8 cellular contexts compared by ENCODE assay signal in genomic region chr12:132489078-132489601, GRCh38. TPM values are rescaled to one million over a fixed set of nuclear protein-coding genes. Genes with fewer than 3 reads are reported as not detected.
DNase-seq lines count a peak whose midpoint lies in the region; ATAC-seq and TF ChIP-seq lines count a peak whose summit lies in the region.

No MANE protein-coding gene starts in this region.

- H3K4me1 ChIP-seq in liver (ENCODE audit: control insufficient read depth in 4 of 4, insufficient read depth in 4 of 4, low read length in 3 of 4), result peaks cover 16 to 43% (median 32%) of the 10 kb centered on the region in 4 donors

- H3K4me3 ChIP-seq in astrocyte of the spinal cord (ENCODE audit: low read depth, low read length), result peak overlapping the region; percentile 34
- H3K4me3 ChIP-seq in liver (ENCODE audit: low read depth in 1 of 3, low read length in 3 of 3), result peak overlapping the region in 2 of 3 donors; percentile 54 to 68

- DNase-seq in COLO668 (lab: John Stamatoyannopoulos, UW; ENCODE audit: unreplicated experiment) (peak; percentile 9), T-helper 17 cell (peak; percentile 39 to 66 (median 63)), astrocyte of the spinal cord (ENCODE audit: low read depth, low spot score) (no peak), NCI-H226 (no peak), NCI-H2171 (lab: John Stamatoyannopoulos, UW) (no peak)
- peak; percentile 24 to 43 for DNase-seq in stimulated activated CD8-positive, alpha-beta memory T cell treated with anti-CD3 and anti-CD28 coated beads, Interleukin-2, amount 100 ng/mL, for 1 hour (ENCODE audit: low read depth in 2 of 2)

- peak overlapping the region; percentile 60 to 77 for H3K27ac ChIP-seq in liver (ENCODE audit: low read depth in 1 of 2, low read length in 2 of 2)

- peak overlapping the region in 1 of 2 donors; percentile 14 for H3K9ac ChIP-seq in liver (ENCODE audit: low read depth in 1 of 2, low read length in 2 of 2)

- no peaks in the 10 kb centered on the region for H3K27me3 Mint-ChIP-seq in T-helper 17 cell

- no peaks in the 10 kb centered on the region for H3K36me3 Mint-ChIP-seq in T-helper 17 cell (ENCODE audit: low read depth)

- H3K4me1 Mint-ChIP-seq in T-helper 17 cell, result peaks cover 45% of the 10 kb centered on the region

- ATAC-seq in HG02884 (IDR thresholded peaks at IDR 0.05; ENCODE audit: unreplicated experiment) (peak; percentile 29), T-helper 17 cell (peak; percentile 41)

- H3K4me3 Mint-ChIP-seq in T-helper 17 cell, result peak overlapping the region; percentile 95

- 14% methylated on average over 46 of the region's 46 CpGs for WGBS in liver

- no peaks in the 10 kb centered on the region for H3K27me3 ChIP-seq in liver (ENCODE audit: control insufficient read depth in 4 of 4, insufficient read depth in 4 of 4, low read length in 3 of 4)

- H3K9me3 ChIP-seq in T-helper 17 cell (ENCODE audit: control insufficient read depth, low read length, poor library complexity, severe bottlenecking) (no peaks in the 10 kb centered on the region), liver (ENCODE audit: control insufficient read depth in 4 of 4, low read length in 3 of 4) (no peaks in the 10 kb centered on the region)

- in situ Hi-C loops in astrocyte of the spinal cord (cut with HindIII; ENCODE audit: low sequenced_read_pairs), result no loop called here

- no peaks in the 10 kb centered on the region for H3K36me3 ChIP-seq in liver (ENCODE audit: control insufficient read depth in 4 of 4, insufficient read depth in 3 of 4, low read depth in 1 of 4, low read length in 3 of 4)

- TF ChIP-seq RAD21 in liver (IDR thresholded peaks at IDR 0.05), result no peak

- TF ChIP-seq CTCF in astrocyte of the spinal cord (IDR thresholded peaks at IDR 0.05; ENCODE audit: low read depth, low read length) (no peak), liver (IDR thresholded peaks at IDR 0.05; ENCODE audit: low read depth, low read length, missing input control) (no peak)

- peak overlapping the region; percentile 79 for H3K27ac Mint-ChIP-seq in T-helper 17 cell

TF ChIP-seq in liver, 16 proteins besides CTCF, POLR2A, EP300 and RAD21:
- TF ChIP-seq YY1 (IDR thresholded peaks at IDR 0.05) (no peak), TAF1 (conservative IDR thresholded peaks at IDR 0.05) (no peak), HNF4A (conservative IDR thresholded peaks at IDR 0.05) (no peak), FOXA1 (IDR thresholded peaks at IDR 0.05) (no peak)

RNA-seq across cellular contexts. Expression of gene FBRSL1, which starts 0.8 kb away (rescaled TPM):
- 10 to 100 TPM; 79.3 to 86.3 TPM for total RNA-seq in T-helper 17 cell
- 1 to 10 TPM; 4.4 to 6.8 TPM for total RNA-seq in liver
- polyA plus RNA-seq in liver, result 10 to 100 TPM in 1 of 2 donors, 1 to 10 TPM in 1; 2.5 to 35.5 TPM

Comparison
In these comparisons a context has a peak if more than half of its experiments do, and no peak if none do; other contexts are left out.
1. DNase-seq: peak in COLO668 (single experiment), T-helper 17 cell (3 of 3) and stimulated activated CD8-positive, alpha-beta memory T cell treated with anti-CD3 and anti-CD28 coated beads, Interleukin-2, amount 100 ng/mL, for 1 hour (2 of 2); none in astrocyte of the spinal cord (single experiment), NCI-H226 (single experiment) and NCI-H2171 (single experiment).
2. RNA of gene FBRSL1, which starts 0.8 kb away (total RNA-seq): 79.3 to 86.3 TPM in T-helper 17 cell; 4.4 to 6.8 TPM in liver; every median in the first group is over 10 times any median in the second.